In genomic region chr5:179123491-179124328, GRCh38 we compare ENCODE assay signal across 16 cellular contexts.
DNase-seq lines count a peak whose midpoint lies in the region; ATAC-seq and TF ChIP-seq lines count a peak whose summit lies in the region.
"Had no signal": no experiment of that assay in that cellular context is flagged by ENCODE, and none has a peak within 500 bp of the region (broad histone marks: within the 10 kb centered on the region; RNA-seq: fewer than 3 reads in every experiment).

No MANE protein-coding gene starts in this region.

- H3K4me2 ChIP-seq in IMR-90 (ENCODE audit: low read depth, low read length): no peak overlapping the region
- H3K4me2 ChIP-seq: GM23338, KMS-11, PC-9 had no signal

- H3K27ac ChIP-seq in IMR-90 (ENCODE audit: insufficient read depth, low read length): no peak overlapping the region
- H3K27ac ChIP-seq: KMS-11, PC-9 had no signal

- H2AK9ac ChIP-seq in IMR-90 (replicated peaks; ENCODE audit: low read depth, low read length, poor library complexity): peak overlapping the region; percentile 28

- TF ChIP-seq RAD21 in IMR-90 (IDR thresholded peaks at IDR 0.05; ENCODE audit: low read length): no peak

- BruUV-seq in IMR-90 (replicated peaks; lab: Mats Ljungman, UMichigan): no TSS peak

- H3K18ac ChIP-seq in IMR-90 (ENCODE audit: low read depth, low read length): no peak overlapping the region

- no peaks in the 10 kb centered on the region for H4K20me1 ChIP-seq in IMR-90 (ENCODE audit: insufficient read depth, low read length)

- intact Hi-C loops in IMR-90 (cut with micrococcal nuclease) (no loop called here), posterior vena cava (cut with DNase I) (no loop called here)

- TF ChIP-seq POLR2A in IMR-90 (IDR thresholded peaks at IDR 0.05; ENCODE audit: low read depth, low read length): no peak

- DNase-seq in IMR-90 (no peak), T-helper 17 cell (no peak), islet precursor cell (peak; percentile 22), posterior vena cava (ENCODE audit: low spot score) (peak; percentile 51), SW480 (ENCODE audit: low spot score) (no peak), iPS-NIHi11 (ENCODE audit: low spot score) (no peak)
- DNase-seq in activated CD4-positive, alpha-beta T cell treated with anti-CD3 and anti-CD28 coated beads for 1 hour: no peak
- DNase-seq: C1 segment of cervical spinal cord, GF-D8, NCI-H1092, NCI-H2081 treated with DMSO at 0.1 percent for 48 hours, NCI-H510A, NCI-H774, PC-9 had no signal

- H3K4me3 Mint-ChIP-seq in T-helper 17 cell: no peak overlapping the region
- H3K4me3 Mint-ChIP-seq: GM23338 had no signal

- H3K4me1 ChIP-seq in IMR-90 (ENCODE audit: control insufficient read depth, insufficient read depth, low read length): no peaks in the 10 kb centered on the region

- no peak overlapping the region for H2BK15ac ChIP-seq in IMR-90 (ENCODE audit: low read depth, low read length)

- H3K56ac ChIP-seq in IMR-90 (ENCODE audit: extremely low read depth, insufficient read depth, low read length): no peak overlapping the region

- no peaks in the 10 kb centered on the region for H3K79me1 ChIP-seq in IMR-90 (ENCODE audit: low read depth in 1 of 2, low read length in 2 of 2)

- peaks cover 2% of the 10 kb centered on the region for H3K4me1 Mint-ChIP-seq in T-helper 17 cell
- H3K4me1 Mint-ChIP-seq: GM23338 had no signal

- POLR2A ChIA-PET in IMR-90 (lab: Charles Lee; ENCODE audit: unreplicated experiment): no interaction called here

- peak overlapping the region; percentile 6 for H3K27ac Mint-ChIP-seq in T-helper 17 cell
- H3K27ac Mint-ChIP-seq: GM23338 had no signal

- H3K27me3 Mint-ChIP-seq in T-helper 17 cell: peaks cover 4% of the 10 kb centered on the region

- no peak overlapping the region for H4K8ac ChIP-seq in IMR-90 (ENCODE audit: low read depth in 2 of 2, low read length in 2 of 2)

- CTCF ChIA-PET in IMR-90 (lab: Yijun Ruan, JAX): no interaction called here

- ATAC-seq in IMR-90 (ENCODE audit: low read depth) (no peak), T-helper 17 cell (no peak)
- ATAC-seq: GM23338 had no signal

- no peaks in the 10 kb centered on the region; the same call in 1 of the 2 replicates for H3K9me3 ChIP-seq in IMR-90 (ENCODE audit: control insufficient read depth, insufficient read depth, low read length)
- H3K9me3 ChIP-seq in T-helper 17 cell (ENCODE audit: control insufficient read depth, low read length, poor library complexity, severe bottlenecking): no peaks in the 10 kb centered on the region

- H2AFZ ChIP-seq in IMR-90 (replicated peaks; ENCODE audit: low read length, poor library complexity): peak overlapping the region; percentile 21
- H2AFZ ChIP-seq: GM23338, PC-9 had no signal

- H4K5ac ChIP-seq in IMR-90 (ENCODE audit: low read depth, low read length): no peak overlapping the region

- H3K9ac ChIP-seq in IMR-90 (ENCODE audit: low read depth, low read length): no peak overlapping the region
- H3K9ac ChIP-seq: KMS-11 had no signal

- no peaks in the 10 kb centered on the region for H3K9me1 ChIP-seq in IMR-90 (ENCODE audit: insufficient read depth, low read length)

- no peak overlapping the region for H2BK5ac ChIP-seq in IMR-90 (ENCODE audit: low read depth, low read length, poor library complexity, severe bottlenecking)

- no peak overlapping the region for H2BK120ac ChIP-seq in IMR-90 (ENCODE audit: low read depth, low read length)

- no peak overlapping the region for H4K91ac ChIP-seq in IMR-90 (ENCODE audit: insufficient read depth, low read depth, low read length)

- WGBS in IMR-90 (ENCODE audit: extremely low coverage in 2 of 2, insufficient read length in 1 of 2), 2 experiments: 90% methylated on average over 11 of the region's 20 CpGs; no CpG with 5 or more reads in 1 of the 2 experiments

- no peak overlapping the region for H3K4ac ChIP-seq in IMR-90 (ENCODE audit: low read depth, low read length)

- no peak overlapping the region for H2AK5ac ChIP-seq in IMR-90 (ENCODE audit: low read depth, low read length)

- in situ Hi-C loops in IMR-90 (cut with MboI; ENCODE audit: low sequenced_read_pairs): no loop called here

- no peak overlapping the region for H3K23ac ChIP-seq in IMR-90 (ENCODE audit: low read depth, low read length)

- no peak overlapping the region for H3K14ac ChIP-seq in IMR-90 (replicated peaks; ENCODE audit: low read depth, low read length)

- no peaks in the 10 kb centered on the region for H3K36me3 Mint-ChIP-seq in T-helper 17 cell (ENCODE audit: low read depth)

- H3K4me3 ChIP-seq in IMR-90 (ENCODE audit: insufficient read depth, low read depth, low read length): no peak overlapping the region
- H3K4me3 ChIP-seq: GM23338, PC-9 had no signal

- H3K36me3 ChIP-seq in IMR-90 (ENCODE audit: control insufficient read depth, insufficient read depth, low read length): peaks cover 37% of the 10 kb centered on the region

- no peak overlapping the region for H2BK20ac ChIP-seq in IMR-90 (ENCODE audit: low read depth, low read length)

- no peaks in the 10 kb centered on the region for H3K27me3 ChIP-seq in IMR-90 (ENCODE audit: control insufficient read depth, insufficient read depth, low read length)

- dilution Hi-C loops in IMR-90 (cut with HindIII; ENCODE audit: low sequenced_read_pairs, unreplicated experiment): no loop called here

- no peak for TF ChIP-seq CTCF in IMR-90 (conservative IDR thresholded peaks at IDR 0.05; ENCODE audit: low read depth, low read length)

TF ChIP-seq in IMR-90, 13 proteins besides CTCF, POLR2A, EP300 and RAD21:
- TF ChIP-seq SMC3 (IDR thresholded peaks at IDR 0.05; ENCODE audit: low read depth, low read length): no peak
- TF ChIP-seq BHLHE40 (IDR thresholded peaks at IDR 0.05; ENCODE audit: low read depth, low read length): no peak
- no peak for TF ChIP-seq MAFK (IDR thresholded peaks at IDR 0.05; ENCODE audit: low read depth, low read length)
- no peak for TF ChIP-seq MXI1 (IDR thresholded peaks at IDR 0.05; ENCODE audit: borderline replicate concordance, low read depth, low read length)
- no peak for TF ChIP-seq NFE2L2 (IDR thresholded peaks at IDR 0.05; ENCODE audit: low read depth, low read length)
- no peak for TF ChIP-seq RFX5 (IDR thresholded peaks at IDR 0.05; ENCODE audit: low read depth, low read length)
- no peak for TF ChIP-seq CEBPB (IDR thresholded peaks at IDR 0.05; ENCODE audit: low read depth, low read length)
- TF ChIP-seq FOS (IDR thresholded peaks at IDR 0.05; ENCODE audit: low read depth, low read length): no peak
- TF ChIP-seq MAZ (IDR thresholded peaks at IDR 0.05; ENCODE audit: borderline replicate concordance, low read depth, low read length): no peak

Comparison
In these comparisons a context has a peak if more than half of its experiments do, and no peak if none do; other contexts are left out.
1. DNase-seq: peak in islet precursor cell (single experiment) and posterior vena cava (single experiment); none in IMR-90 (single experiment), T-helper 17 cell (0 of 3), SW480 (single experiment), activated CD4-positive, alpha-beta T cell treated with anti-CD3 and anti-CD28 coated beads for 1 hour (single experiment) and iPS-NIHi11 (single experiment).